Comparison of ENCODE assay signal across 1 cellular context in genomic region chr19:48363500-48363809, GRCh38.
TF ChIP-seq lines count a peak whose summit lies in the region.

No MANE protein-coding gene starts in this region.

TF ChIP-seq in HepG2, 621 proteins besides CTCF, POLR2A, EP300 and RAD21 (continued from another document):
- TF ChIP-seq ZNF503 (CRISPR knock-in tag; IDR thresholded peaks at IDR 0.05): peak; percentile 28; the same call in 1 of the 2 replicates
- TF ChIP-seq PHF8 (CRISPR knock-in tag; IDR thresholded peaks at IDR 0.05): peak; percentile 49; the same call in 1 of the 2 replicates
- no peak for TF ChIP-seq KDM3A (CRISPR knock-in tag; IDR thresholded peaks at IDR 0.05; ENCODE audit: low read depth)
- peak; percentile 86; the same call in 1 of the 2 replicates for TF ChIP-seq AHR (CRISPR knock-in tag; IDR thresholded peaks at IDR 0.05)
- 0 out of 2 replicates have a peak, but pooled peaks have one; percentile 35 for TF ChIP-seq TOE1 (CRISPR knock-in tag; IDR thresholded peaks at IDR 0.05)
- peak; percentile 62; the same call in 1 of the 2 replicates for TF ChIP-seq ZNF230 (CRISPR knock-in tag; IDR thresholded peaks at IDR 0.05)
- TF ChIP-seq NFE2L1 (CRISPR knock-in tag; IDR thresholded peaks at IDR 0.05; ENCODE audit: borderline replicate concordance): peak; percentile 58; the same call in 1 of the 2 replicates
- TF ChIP-seq ZNF33A (CRISPR knock-in tag; IDR thresholded peaks at IDR 0.05; ENCODE audit: borderline replicate concordance): no peak
- TF ChIP-seq CHD4 (IDR thresholded peaks at IDR 0.05; ENCODE audit: borderline replicate concordance, low read length): 0 out of 2 replicates have a peak, but pooled peaks have one; percentile 35
- 0 out of 2 replicates have a peak, but pooled peaks have one; percentile 29 for TF ChIP-seq ZNF513 (CRISPR knock-in tag; conservative IDR thresholded peaks at IDR 0.05)
- TF ChIP-seq NKX3-1 (CRISPR knock-in tag; IDR thresholded peaks at IDR 0.05): 0 out of 2 replicates have a peak, but pooled peaks have one; percentile 75
- 0 out of 2 replicates have a peak, but pooled peaks have one; percentile 56 for TF ChIP-seq TGIF2 (CRISPR knock-in tag; IDR thresholded peaks at IDR 0.05)
- 0 out of 2 replicates have a peak, but pooled peaks have one; percentile 12 for TF ChIP-seq ZBTB33 (CRISPR knock-in tag; IDR thresholded peaks at IDR 0.05)
- peak; percentile 87 for TF ChIP-seq NR2C2 (CRISPR knock-in tag; IDR thresholded peaks at IDR 0.05; ENCODE audit: borderline replicate concordance)
- TF ChIP-seq SAP130 (CRISPR knock-in tag; IDR thresholded peaks at IDR 0.05; ENCODE audit: low read depth): no peak
- TF ChIP-seq ZMYM3 (CRISPR knock-in tag; IDR thresholded peaks at IDR 0.05): no peak; the same call in 1 of the 2 replicates
- peak; percentile 83; the same call in 1 of the 2 replicates for TF ChIP-seq ZNF891 (CRISPR knock-in tag; IDR thresholded peaks at IDR 0.05)
- TF ChIP-seq NR2F2 (IDR thresholded peaks at IDR 0.05; ENCODE audit: borderline replicate concordance, low read depth): peak; percentile 66; the same call in 1 of the 2 replicates
- TF ChIP-seq ZC3H4 (CRISPR knock-in tag; IDR thresholded peaks at IDR 0.05; ENCODE audit: borderline replicate concordance): peak; percentile 71; the same call in 1 of the 2 replicates
- no peak for TF ChIP-seq NFYB (CRISPR knock-in tag; IDR thresholded peaks at IDR 0.05)
- peak; percentile 64; the same call in 1 of the 2 replicates for TF ChIP-seq PREB (CRISPR knock-in tag; IDR thresholded peaks at IDR 0.05)
- TF ChIP-seq ZNF557 (CRISPR knock-in tag; IDR thresholded peaks at IDR 0.05): peak; percentile 92
- TF ChIP-seq ZBTB37 (CRISPR knock-in tag; IDR thresholded peaks at IDR 0.05): 0 out of 2 replicates have a peak, but pooled peaks have one; percentile 39
- peak; percentile 21; the same call in 1 of the 2 replicates for TF ChIP-seq FOSL2 (CRISPR knock-in tag; IDR thresholded peaks at IDR 0.05)
- TF ChIP-seq RXRA (CRISPR knock-in tag; IDR thresholded peaks at IDR 0.05): peak; percentile 16; the same call in 1 of the 2 replicates
- TF ChIP-seq ZNF17 (CRISPR knock-in tag; IDR thresholded peaks at IDR 0.05): no peak
- no peak for TF ChIP-seq ARNT (IDR thresholded peaks at IDR 0.05)
- peak; percentile 39; the same call in 1 of the 2 replicates for TF ChIP-seq FOXO1 (CRISPR knock-in tag; IDR thresholded peaks at IDR 0.05)
- no peak for TF ChIP-seq KLF12 (CRISPR knock-in tag; IDR thresholded peaks at IDR 0.05; ENCODE audit: borderline replicate concordance)
- TF ChIP-seq ZNF350 (CRISPR knock-in tag; IDR thresholded peaks at IDR 0.05; ENCODE audit: borderline replicate concordance, low read depth): peak; percentile 80; the same call in 1 of the 2 replicates
- TF ChIP-seq ZNF441 (CRISPR knock-in tag; IDR thresholded peaks at IDR 0.05; ENCODE audit: borderline replicate concordance): peak; percentile 50; the same call in 1 of the 2 replicates
- no peak for TF ChIP-seq NONO (IDR thresholded peaks at IDR 0.05)
- peak; percentile 1; the same call in 1 of the 2 replicates for TF ChIP-seq NONO (CRISPR knock-in tag; conservative IDR thresholded peaks at IDR 0.05)
- TF ChIP-seq ZBTB10 (CRISPR knock-in tag; IDR thresholded peaks at IDR 0.05; ENCODE audit: borderline replicate concordance): peak; percentile 22; the same call in 1 of the 2 replicates
- no peak; the same call in 1 of the 2 replicates for TF ChIP-seq POLR2G (IDR thresholded peaks at IDR 0.05; ENCODE audit: low read depth, low read length)
- TF ChIP-seq HNF4G (IDR thresholded peaks at IDR 0.05; ENCODE audit: borderline replicate concordance, low read depth, low read length): peak; percentile 48
- TF ChIP-seq HNF4G (CRISPR knock-in tag; IDR thresholded peaks at IDR 0.05; ENCODE audit: borderline replicate concordance, low read depth): no peak; the same call in 1 of the 2 replicates
- 0 out of 2 replicates have a peak, but pooled peaks have one; percentile 29 for TF ChIP-seq ZBTB44 (CRISPR knock-in tag; IDR thresholded peaks at IDR 0.05)
- TF ChIP-seq NR2F1 (CRISPR knock-in tag; IDR thresholded peaks at IDR 0.05): peak; percentile 47 to 88
- no peak for TF ChIP-seq RARG (CRISPR knock-in tag; IDR thresholded peaks at IDR 0.05; ENCODE audit: low read depth)
- 0 out of 2 replicates have a peak, but pooled peaks have one; percentile 6 for TF ChIP-seq ZNF30 (CRISPR knock-in tag; IDR thresholded peaks at IDR 0.05)
- peak; percentile 50; the same call in 1 of the 2 replicates for TF ChIP-seq ZNF580 (CRISPR knock-in tag; IDR thresholded peaks at IDR 0.05; ENCODE audit: borderline replicate concordance, low read depth)
